22 cellular contexts compared by ENCODE assay signal in the genomic region with DNA sequence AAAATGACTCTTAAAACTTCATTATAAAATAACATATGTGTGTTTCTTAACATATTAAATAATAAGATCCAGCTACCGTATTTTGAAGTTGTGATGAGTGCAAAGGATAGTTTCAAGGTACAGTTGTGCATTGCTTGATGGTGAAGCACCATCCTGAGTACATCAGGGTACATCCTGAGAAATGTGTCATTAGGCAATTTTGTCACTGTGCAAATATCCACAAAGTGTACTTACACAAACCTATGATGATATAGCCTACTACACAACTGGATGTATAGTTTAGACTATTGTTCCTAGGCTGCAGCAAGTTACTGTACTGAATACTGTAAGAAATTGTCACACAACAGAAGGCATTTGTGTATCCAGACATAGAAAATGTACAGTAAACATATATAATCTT. TPM values are rescaled to one million over a fixed set of nuclear protein-coding genes. Genes with fewer than 3 reads are reported as not detected.
DNase-seq lines count a peak whose midpoint lies in the region; ATAC-seq, FAIRE-seq and TF ChIP-seq lines count a peak whose summit lies in the region.
"Had no signal": no experiment of that assay in that cellular context is flagged by ENCODE, and none has a peak within 500 bp of the region (broad histone marks: within the 10 kb centered on the region; RNA-seq: fewer than 3 reads in every experiment).

No MANE protein-coding gene starts in this region.

- BruUV-seq in IMR-90 (replicated peaks; lab: Mats Ljungman, UMichigan): no TSS peak

- H3K14ac ChIP-seq in IMR-90 (replicated peaks; ENCODE audit: low read depth, low read length): no peak overlapping the region

- H3K4me1 ChIP-seq in A549 (peaks cover 72% of the 10 kb centered on the region), IMR-90 (ENCODE audit: control insufficient read depth, insufficient read depth, low read length) (peaks cover 14% of the 10 kb centered on the region), ascending aorta (peaks cover 0 to 25% of the 10 kb centered on the region in 2 donors)
- H3K4me1 ChIP-seq: HAP-1 had no signal

- no peak for TF ChIP-seq RAD21 in A549 (conservative IDR thresholded peaks at IDR 0.05 in 1 of 2, IDR thresholded peaks at IDR 0.05 in 1 of 2)
- TF ChIP-seq RAD21 in IMR-90 (IDR thresholded peaks at IDR 0.05; ENCODE audit: low read length): no peak

- peak overlapping the region; percentile 76; the same call in 1 of the 2 replicates for H3K18ac ChIP-seq in IMR-90 (ENCODE audit: low read depth, low read length)

- no peak overlapping the region for H4K5ac ChIP-seq in IMR-90 (ENCODE audit: low read depth, low read length)

- H3K9me3 ChIP-seq in A549: peaks cover 8% of the 10 kb centered on the region; the same call in 2 of the 3 replicates
- no peaks in the 10 kb centered on the region for H3K9me3 ChIP-seq in IMR-90 (ENCODE audit: control insufficient read depth, insufficient read depth, low read length)
- H3K9me3 ChIP-seq in ascending aorta: no peaks in the 10 kb centered on the region
- H3K9me3 ChIP-seq: HAP-1 had no signal

- H3K4me3 Mint-ChIP-seq in WTC11: no peak overlapping the region
- H3K4me3 Mint-ChIP-seq: CD4-positive, CD25-positive, alpha-beta regulatory T cell; CD8-positive, alpha-beta T cell; HFFc6 had no signal

- no peaks in the 10 kb centered on the region for H3K36me3 ChIP-seq in IMR-90 (ENCODE audit: control insufficient read depth, insufficient read depth, low read length)
- no peaks in the 10 kb centered on the region for H3K36me3 ChIP-seq in ascending aorta
- H3K36me3 ChIP-seq: HAP-1 had no signal

- 0 out of 4 replicates have a peak, but pooled peaks cover 0 to 3% of the 10 kb centered on the region in 2 experiments for H3K79me1 ChIP-seq in IMR-90 (ENCODE audit: low read depth in 1 of 2, low read length in 2 of 2)

- H2AK9ac ChIP-seq in IMR-90 (replicated peaks; ENCODE audit: low read depth, low read length, poor library complexity): no peak overlapping the region

- no peak for TF ChIP-seq POLR2A in A549 (IDR thresholded peaks at IDR 0.05; ENCODE audit: low read length)
- no peak for TF ChIP-seq POLR2A in IMR-90 (IDR thresholded peaks at IDR 0.05; ENCODE audit: low read depth, low read length)

- FAIRE-seq in A549 (lab: Jason Lieb, UNC): peak; percentile 88
- FAIRE-seq: D721Med, G401.6, GM19239, H54 had no signal

- H3K27me3 ChIP-seq in IMR-90 (ENCODE audit: control insufficient read depth, insufficient read depth, low read length) (no peaks in the 10 kb centered on the region), ascending aorta (no peaks in the 10 kb centered on the region)

- peak overlapping the region; percentile 90; the same call in 2 of the 3 replicates for H2BK15ac ChIP-seq in IMR-90 (ENCODE audit: low read depth, low read length)

- H3K27ac Mint-ChIP-seq in WTC11: no peak overlapping the region
- H3K27ac Mint-ChIP-seq: CD4-positive, CD25-positive, alpha-beta regulatory T cell; CD8-positive, alpha-beta T cell; HFFc6 had no signal

- peak overlapping the region; percentile 11; the same call in 1 of the 2 replicates for H2BK120ac ChIP-seq in IMR-90 (ENCODE audit: low read depth, low read length)

- no peaks in the 10 kb centered on the region for H4K20me1 ChIP-seq in IMR-90 (ENCODE audit: insufficient read depth, low read length)

- 60% methylated on average over 1 of the region's 1 CpG for WGBS in A549 (ENCODE audit: missing lambda C conversion rate)
- WGBS in IMR-90 (ENCODE audit: extremely low coverage in 2 of 2, insufficient read length in 1 of 2), 2 experiments: no CpG with 5 or more reads among the region's 1 CpG

- H4K91ac ChIP-seq in IMR-90 (ENCODE audit: insufficient read depth, low read depth, low read length): peak overlapping the region; percentile 42; the same call in 1 of the 2 replicates

- H4K8ac ChIP-seq in IMR-90 (ENCODE audit: low read depth in 2 of 2, low read length in 2 of 2): peak overlapping the region in 1 of 2 experiments; percentile 18; a peak in 1 of 4 replicates

- H2BK20ac ChIP-seq in IMR-90 (ENCODE audit: low read depth, low read length): no peak overlapping the region

- H2BK5ac ChIP-seq in IMR-90 (ENCODE audit: low read depth, low read length, poor library complexity, severe bottlenecking): no peak overlapping the region

- TF ChIP-seq CTCF in A549 (IDR thresholded peaks at IDR 0.05) (no peak), IMR-90 (conservative IDR thresholded peaks at IDR 0.05; ENCODE audit: low read depth, low read length) (no peak), WTC11 (IDR thresholded peaks at IDR 0.05) (no peak), ascending aorta (IDR thresholded peaks at IDR 0.05) (no peak)

- POLR2A ChIA-PET in A549 (lab: Yijun Ruan, JAX): no interaction called here
- POLR2A ChIA-PET in IMR-90 (lab: Charles Lee; ENCODE audit: unreplicated experiment): no interaction called here
- POLR2A ChIA-PET in WTC11 (lab: Charles Lee): no interaction called here

- H3K9me1 ChIP-seq in IMR-90 (ENCODE audit: insufficient read depth, low read length): peaks cover 10% of the 10 kb centered on the region

- no peaks in the 10 kb centered on the region for H3K36me3 Mint-ChIP-seq in WTC11
- H3K36me3 Mint-ChIP-seq: CD4-positive, CD25-positive, alpha-beta regulatory T cell; CD8-positive, alpha-beta T cell had no signal

- no peak overlapping the region for H3K56ac ChIP-seq in IMR-90 (ENCODE audit: extremely low read depth, insufficient read depth, low read length)

- no peak overlapping the region for H3K4me3 ChIP-seq in A549
- H3K4me3 ChIP-seq in IMR-90 (ENCODE audit: insufficient read depth, low read depth, low read length): no peak overlapping the region
- no peak overlapping the region for H3K4me3 ChIP-seq in ascending aorta
- H3K4me3 ChIP-seq: HAP-1 had no signal

- ATAC-seq in A549: no peak
- ATAC-seq in IMR-90 (ENCODE audit: low read depth): no peak
- ATAC-seq in WTC11: no peak
- ATAC-seq in GM21825 (IDR thresholded peaks at IDR 0.05; ENCODE audit: unreplicated experiment): no peak
- ATAC-seq: CD8-positive, alpha-beta T cell had no signal

- in situ Hi-C loops in IMR-90 (cut with MboI; ENCODE audit: low sequenced_read_pairs): loop anchor here (5.0 kb wide), 1 partner anchor 79 kb away; no protein-coding TSS in a partner anchor

- H3K9me3 Mint-ChIP-seq in WTC11: peaks cover 10% of the 10 kb centered on the region; the same call in 1 of the 2 replicates
- H3K9me3 Mint-ChIP-seq: CD8-positive, alpha-beta T cell; HFFc6 had no signal

- H3K27me3 Mint-ChIP-seq in WTC11 (ENCODE audit: low read depth): no peaks in the 10 kb centered on the region; the same call in 1 of the 2 replicates

- DNase-seq in A549 (ENCODE audit: low read depth in 1 of 2, low spot score in 1 of 2): no peak
- peak; percentile 61 for DNase-seq in DMS53 (lab: John Stamatoyannopoulos, UW)
- DNase-seq in IMR-90: no peak
- no peak for DNase-seq in WTC11 (ENCODE audit: low spot score)
- no peak for DNase-seq in ascending aorta (ENCODE audit: low spot score in 2 of 2)
- no peak for DNase-seq in activated effector memory CD4-positive, alpha-beta T cell treated with Interleukin-2 at 50 U/mL for 16 hours
- no peak for DNase-seq in T-helper 1 cell
- DNase-seq: 8988T; C1 segment of cervical spinal cord; Caco-2; CD4-positive, CD25-positive, alpha-beta regulatory T cell; CD8-positive, alpha-beta T cell; DMS 273 treated with DMSO at 0.1 percent for 48 hours; DND-41; GOT3; HFFc6 had no signal

- H3K23ac ChIP-seq in IMR-90 (ENCODE audit: low read depth, low read length): no peak overlapping the region; the same call in 1 of the 2 replicates

- no peak overlapping the region for H2AFZ ChIP-seq in IMR-90 (replicated peaks; ENCODE audit: low read length, poor library complexity)

- H3K9ac ChIP-seq in IMR-90 (ENCODE audit: low read depth, low read length): no peak overlapping the region

- no peak overlapping the region for H3K4me2 ChIP-seq in A549
- H3K4me2 ChIP-seq in IMR-90 (ENCODE audit: low read depth, low read length): no peak overlapping the region

- CTCF ChIA-PET in A549 (lab: Yijun Ruan, JAX) (interaction anchor here (1.2 to 2.2 kb wide), 3 partner anchors 18 to 82 kb away, joined by 3 to 21 read pairs (median 3); no protein-coding TSS in a partner anchor), IMR-90 (lab: Yijun Ruan, JAX) (no interaction called here), WTC11 (lab: Charles Lee) (no interaction called here)

- no peak for TF ChIP-seq EP300 in A549 (IDR thresholded peaks at IDR 0.05)

- intact Hi-C loops in IMR-90 (cut with micrococcal nuclease): no loop called here
- intact Hi-C loops in ascending aorta (cut with DNase I): loop anchor here (10.0 kb wide), 1 partner anchor 257 kb away; a partner anchor contains a TSS

- H3K27ac ChIP-seq in A549: peak overlapping the region; percentile 17 to 32; a peak in 2 of 6 replicates
- no peak overlapping the region for H3K27ac ChIP-seq in IMR-90 (ENCODE audit: insufficient read depth, low read length)
- no peak overlapping the region for H3K27ac ChIP-seq in ascending aorta

- peak overlapping the region; percentile 90 for H2AK5ac ChIP-seq in IMR-90 (ENCODE audit: low read depth, low read length)

- H3K4me1 Mint-ChIP-seq in WTC11: peaks cover 5% of the 10 kb centered on the region
- H3K4me1 Mint-ChIP-seq: CD4-positive, CD25-positive, alpha-beta regulatory T cell had no signal

- dilution Hi-C loops in IMR-90 (cut with HindIII; ENCODE audit: low sequenced_read_pairs, unreplicated experiment): no loop called here

- peak overlapping the region; percentile 3; the same call in 1 of the 2 replicates for H3K4ac ChIP-seq in IMR-90 (ENCODE audit: low read depth, low read length)

TF ChIP-seq in A549, 52 proteins besides CTCF, POLR2A, EP300 and RAD21 (continues in another document):
- TF ChIP-seq MAFK (IDR thresholded peaks at IDR 0.05; ENCODE audit: partially characterized antibody): no peak
- no peak for TF ChIP-seq BHLHE40 (IDR thresholded peaks at IDR 0.05; ENCODE audit: low read depth, low read length)
- no peak for TF ChIP-seq SREBF2 (IDR thresholded peaks at IDR 0.05)

TF ChIP-seq in IMR-90, 13 proteins besides CTCF, POLR2A, EP300 and RAD21 (continues in another document):
- TF ChIP-seq MAZ (IDR thresholded peaks at IDR 0.05; ENCODE audit: borderline replicate concordance, low read depth, low read length): no peak
- no peak for TF ChIP-seq MAFK (IDR thresholded peaks at IDR 0.05; ENCODE audit: low read depth, low read length)

TF ChIP-seq in WTC11, 78 proteins besides CTCF, POLR2A, EP300 and RAD21:
- TF ChIP-seq GABPB1 (CRISPR knock-in tag; IDR thresholded peaks at IDR 0.05) (peak; percentile 33; the same call in 1 of the 2 replicates), IRF2 (CRISPR knock-in tag; IDR thresholded peaks at IDR 0.05; ENCODE audit: borderline replicate concordance, low read depth) (no peak)

RNA-seq across cellular contexts. Expression of a gene that starts 20.8 kb away (rescaled TPM):
- 1,188 and 1,208 TPM in 2 replicates for polyA plus RNA-seq in A549 (2011; rRNA removed)
- polyA plus RNA-seq in A549 (2012; cell fraction: cytosol; rRNA removed): 820 and 918 TPM in 2 replicates
- polyA plus RNA-seq in A549 (2012; cell fraction: nucleus; rRNA removed): 729 and 1,002 TPM in 2 replicates
- polyA plus RNA-seq in A549 (2017; fragmentation: RNase III; extraction: RNeasy Plus Mini Kit Qiagen cat#74134 plus additional on column Dnase treatment): 739 to 828 TPM (median 767 TPM) in 3 replicates
- 809 and 900 TPM in 2 replicates for polyA minus RNA-seq in A549 (2011; rRNA and poly(A)+ RNA removed)
- total RNA-seq in IMR-90 (2012; rRNA removed): 232 and 366 TPM in 2 replicates
- 302 and 364 TPM in 2 replicates for polyA plus RNA-seq in IMR-90 (2012; rRNA removed)
- polyA plus RNA-seq in IMR-90 (2012; cell fraction: cytosol; rRNA removed): 212 and 271 TPM in 2 replicates
- polyA plus RNA-seq in IMR-90 (2012; cell fraction: nucleus; rRNA removed; ENCODE audit: low replicate concordance): 340 and 869 TPM in 2 replicates
- 0.44 to 0.90 TPM (median 0.48 TPM) in 3 replicates for total RNA-seq in WTC11 (2021)
- 487 TPM for total RNA-seq in ascending aorta
- total RNA-seq: CD8-positive, alpha-beta T cell had no signal
- polyA plus RNA-seq: CD4-positive, CD25-positive, alpha-beta regulatory T cell had no signal

Comparison
In these comparisons a context has a peak if more than half of its experiments do, and no peak if none do; other contexts are left out.
1. H3K27ac ChIP-seq: peak in A549 (2 of 2); none in IMR-90 (single experiment) and ascending aorta (0 of 2).
2. RNA of a gene that starts 20.8 kb away (total RNA-seq): 487 TPM in ascending aorta (single experiment) and 232 to 366 TPM in IMR-90; 0.44 to 0.90 TPM in WTC11; every median in the first group is over 100 times any median in the second.